In the genomic region with DNA sequence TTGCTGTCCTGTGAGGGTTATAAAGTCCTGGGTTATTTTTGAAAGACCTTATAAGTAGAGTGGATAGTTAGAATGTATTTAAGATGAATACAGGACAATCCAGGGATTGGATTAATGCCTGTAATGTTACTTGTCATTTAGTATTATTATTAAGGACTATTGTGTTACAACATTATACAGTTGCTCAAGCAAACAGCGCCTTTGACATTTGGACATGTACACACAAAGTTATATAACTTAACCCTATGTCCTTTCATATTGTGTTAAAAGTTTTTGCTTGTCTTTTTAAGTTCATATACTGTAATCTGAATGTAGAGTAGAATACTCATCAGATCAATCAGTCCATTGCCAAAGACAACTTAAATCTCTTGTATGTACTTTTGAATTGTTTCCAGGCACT, we compare ENCODE assay signal across 19 cellular contexts. TPM values are rescaled to one million over a fixed set of nuclear protein-coding genes. Genes with fewer than 3 reads are reported as not detected.
"Had no signal": no experiment of that assay in that cellular context is flagged by ENCODE, and none has a peak within 500 bp of the region (broad histone marks: within the 10 kb centered on the region; RNA-seq: fewer than 3 reads in every experiment).

No MANE protein-coding gene starts in this region.

- ATAC-seq: activated CD8-positive, alpha-beta T cell treated with anti-CD3 and anti-CD28 coated beads, Interleukin-2, amount 10 ng/mL, durations not matched to agents 7 days and 5 days; activated naive CD8-positive, alpha-beta T cell treated with anti-CD3 and anti-CD28 coated beads, Interleukin-2, amount 50 U/mL, for 24 hours; effector memory CD8-positive, alpha-beta T cell; left lung; T-helper 17 cell; WTC11 had no signal

- H3K9me3 ChIP-seq: left lung, thoracic aorta had no signal

- H3K4me3 ChIP-seq: left lung had no signal

- DNase-seq: activated CD4-positive, alpha-beta T cell treated with anti-CD3 and anti-CD28 coated beads for 48 hours; activated CD8-positive, alpha-beta memory T cell treated with anti-CD3 and anti-CD28 coated beads, Interleukin-2, amount 50 U/mL, for 48 hours; activated CD8-positive, alpha-beta T cell treated with anti-CD3 and anti-CD28 coated beads, Interleukin-2, amount 10 ng/mL, durations not matched to agents 7 days and 5 days; activated naive CD4-positive, alpha-beta T cell; activated naive CD8-positive, alpha-beta T cell treated with anti-CD3 and anti-CD28 coated beads, Interleukin-2, amount 50 U/mL, for 24 hours; central memory CD4-positive, alpha-beta T cell; effector memory CD8-positive, alpha-beta T cell; erythroblast; glutamatergic neuron; left lung; mesendoderm; posterior cingulate gyrus; stimulated activated CD4-positive, alpha-beta T cell treated with anti-CD3 and anti-CD28 coated beads, Interleukin-15, amount 100 ng/mL, for 24 hours; stimulated activated CD4-positive, alpha-beta T cell treated with anti-CD3 and anti-CD28 coated beads, Interleukin-4, amount 100 ng/mL, for 24 hours; T-helper 17 cell had no signal

- H3K9me3 Mint-ChIP-seq: dendritic cell treated with granulocyte-macrophage colony-stimulating factor and Interleukin-4, amounts not matched to agents 40 ng/mL and 50 ng/mL, for 4 days; effector memory CD8-positive, alpha-beta T cell; stimulated activated naive CD8-positive, alpha-beta T cell treated with anti-CD3 and anti-CD28 coated beads, Interleukin-15, Interleukin-2, amounts not matched to agents 100 ng/mL and 50 ng/mL, for 24 hours; WTC11 had no signal

- H3K36me3 ChIP-seq: left lung, thoracic aorta had no signal

- H3K27ac ChIP-seq: left lung, thoracic aorta had no signal

- H3K36me3 Mint-ChIP-seq: WTC11 had no signal

- H3K4me3 Mint-ChIP-seq: activated CD8-positive, alpha-beta T cell treated with anti-CD3 and anti-CD28 coated beads, Interleukin-2, amount 10 ng/mL, durations not matched to agents 7 days and 5 days; activated naive CD8-positive, alpha-beta T cell treated with anti-CD3 and anti-CD28 coated beads, Interleukin-2, amount 50 U/mL, for 24 hours; dendritic cell treated with granulocyte-macrophage colony-stimulating factor and Interleukin-4, amounts not matched to agents 40 ng/mL and 50 ng/mL, for 4 days; effector memory CD8-positive, alpha-beta T cell; stimulated activated naive CD8-positive, alpha-beta T cell treated with anti-CD3 and anti-CD28 coated beads, Interleukin-15, Interleukin-2, amounts not matched to agents 100 ng/mL and 50 ng/mL, for 24 hours; T-helper 17 cell had no signal

- H3K27ac Mint-ChIP-seq: activated CD8-positive, alpha-beta T cell treated with anti-CD3 and anti-CD28 coated beads, Interleukin-2, amount 10 ng/mL, durations not matched to agents 7 days and 5 days; activated naive CD8-positive, alpha-beta T cell treated with anti-CD3 and anti-CD28 coated beads, Interleukin-2, amount 50 U/mL, for 24 hours; dendritic cell treated with granulocyte-macrophage colony-stimulating factor and Interleukin-4, amounts not matched to agents 40 ng/mL and 50 ng/mL, for 4 days; effector memory CD8-positive, alpha-beta T cell; stimulated activated naive CD8-positive, alpha-beta T cell treated with anti-CD3 and anti-CD28 coated beads, Interleukin-15, Interleukin-2, amounts not matched to agents 100 ng/mL and 50 ng/mL, for 24 hours; T-helper 17 cell; WTC11 had no signal

RNA-seq across cellular contexts. Expression of a gene that starts 2.0 kb away (rescaled TPM):
- total RNA-seq: activated CD8-positive, alpha-beta T cell treated with anti-CD3 and anti-CD28 coated beads, Interleukin-2, amount 10 ng/mL, durations not matched to agents 7 days and 5 days; T-helper 17 cell had no signal
